Comparison of ENCODE assay signal across 10 cellular contexts in the genomic region with DNA sequence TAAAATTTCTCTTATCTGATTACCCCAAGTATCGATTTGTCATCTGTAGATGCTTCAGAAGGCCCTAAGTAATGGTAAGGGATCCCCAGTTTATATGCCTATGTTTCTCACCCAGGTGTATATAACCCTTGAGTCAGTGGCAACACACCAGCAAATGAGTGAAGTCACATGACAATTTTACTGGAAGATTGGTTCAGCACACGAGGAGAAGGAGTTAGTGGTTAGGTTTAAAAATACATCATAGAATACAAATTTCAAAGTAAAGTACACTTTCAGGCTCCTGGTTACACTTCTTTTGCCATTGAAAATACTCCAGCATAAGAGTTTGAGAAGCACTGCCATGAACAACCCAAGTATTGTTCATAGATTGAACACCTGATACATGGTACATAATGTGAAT.
"Had no signal": no experiment of that assay in that cellular context is flagged by ENCODE, and none has a peak within 500 bp of the region (broad histone marks: within the 10 kb centered on the region; RNA-seq: fewer than 3 reads in every experiment).

No MANE protein-coding gene starts in this region.

- H3K9ac ChIP-seq: GM23248 had no signal

- H3K27ac ChIP-seq: GM23248 had no signal

- FAIRE-seq: H1, H54 had no signal

- H2AFZ ChIP-seq: GM23248, GM23338 had no signal

- H3K4me2 ChIP-seq: GM23338 had no signal

- DNase-seq: GM23248, GOT3, H7, H9, HCEC 1CT, HFFc6 had no signal

- H3K36me3 ChIP-seq: HAP-1 had no signal

- ATAC-seq: GM23338 had no signal

- H3K9me3 ChIP-seq: HAP-1 had no signal

- H3K4me3 ChIP-seq: GM23248, GM23338, HAP-1 had no signal

- H3K4me1 ChIP-seq: HAP-1 had no signal
